14 cellular contexts compared by ENCODE assay signal in genomic region chr6:126955621-126956020, GRCh38.
DNase-seq lines count a peak whose midpoint lies in the region; ATAC-seq lines count a peak whose summit lies in the region.
"Had no signal": no experiment of that assay in that cellular context is flagged by ENCODE, and none has a peak within 500 bp of the region (broad histone marks: within the 10 kb centered on the region; RNA-seq: fewer than 3 reads in every experiment).

No MANE protein-coding gene starts in this region.

- H3K36me3 Mint-ChIP-seq in activated T-cell treated with anti-CD3 and anti-CD28 coated beads, Interleukin-2, amount 50 U/mL, for 4 hours (ENCODE audit: insufficient read depth) = no peaks in the 10 kb centered on the region
- H3K36me3 Mint-ChIP-seq: CD4-positive, CD25-positive, alpha-beta regulatory T cell had no signal

- ATAC-seq in activated T-cell treated with anti-CD3 and anti-CD28 coated beads, Interleukin-2, amount 50 U/mL, for 4 hours = no peak
- ATAC-seq in stimulated activated naive CD8-positive, alpha-beta T cell treated with anti-CD3 and anti-CD28 coated beads, Interleukin-15, Interleukin-2, amounts not matched to agents 100 U/mL and 50 U/mL, for 24 hours = no peak

- H3K4me3 Mint-ChIP-seq in activated T-cell treated with anti-CD3 and anti-CD28 coated beads, Interleukin-2, amount 50 U/mL, for 4 hours = no peak overlapping the region
- H3K4me3 Mint-ChIP-seq: CD4-positive, CD25-positive, alpha-beta regulatory T cell; HFFc6 had no signal

- no peaks in the 10 kb centered on the region for H3K9me3 Mint-ChIP-seq in activated T-cell treated with anti-CD3 and anti-CD28 coated beads, Interleukin-2, amount 50 U/mL, for 4 hours
- H3K9me3 Mint-ChIP-seq: HFFc6 had no signal

- no peaks in the 10 kb centered on the region for H3K4me1 Mint-ChIP-seq in activated T-cell treated with anti-CD3 and anti-CD28 coated beads, Interleukin-2, amount 50 U/mL, for 4 hours (ENCODE audit: low read depth)
- H3K4me1 Mint-ChIP-seq: CD4-positive, CD25-positive, alpha-beta regulatory T cell had no signal

- DNase-seq in NCI-H510A treated with DMSO at 0.1 percent for 48 hours (lab: John Stamatoyannopoulos, UW) (peak; percentile 23), NCI-H510A (lab: John Stamatoyannopoulos, UW) (no peak), NCI-H69 (lab: John Stamatoyannopoulos, UW) (peak; percentile 59), T47D (ENCODE audit: low read depth in 1 of 2, low spot score in 1 of 2) (peak; percentile 4 to 86), left kidney (ENCODE audit: low read depth, low spot score) (peak; percentile 6)
- no peak for DNase-seq in activated T-cell treated with anti-CD3 and anti-CD28 coated beads, Interleukin-2, amount 50 U/mL, for 4 hours
- DNase-seq in activated CD8-positive, alpha-beta memory T cell treated with anti-CD3 and anti-CD28 coated beads for 24 hours = no peak
- DNase-seq in stimulated activated naive CD8-positive, alpha-beta T cell treated with anti-CD3 and anti-CD28 coated beads, Interleukin-15, Interleukin-2, amounts not matched to agents 100 U/mL and 50 U/mL, for 24 hours = no peak
- DNase-seq: BE2C; Caco-2; CD4-positive, CD25-positive, alpha-beta regulatory T cell; HFFc6; NCI-H1436 treated with DMSO at 0.1 percent for 48 hours; NCI-H2029 had no signal

- in situ Hi-C loops in T47D (cut with HindIII; ENCODE audit: low pct_unique_long_range_greater_than_20kb, low sequenced_read_pairs) = no loop called here

- no peaks in the 10 kb centered on the region for H3K27me3 Mint-ChIP-seq in activated T-cell treated with anti-CD3 and anti-CD28 coated beads, Interleukin-2, amount 50 U/mL, for 4 hours (ENCODE audit: low read depth)

Comparison
In these comparisons a context has a peak if more than half of its experiments do, and no peak if none do; other contexts are left out.
1. DNase-seq: peak in NCI-H510A treated with DMSO at 0.1 percent for 48 hours (single experiment), NCI-H69 (single experiment), T47D (2 of 2) and left kidney (single experiment); none in NCI-H510A (single experiment), activated T-cell treated with anti-CD3 and anti-CD28 coated beads, Interleukin-2, amount 50 U/mL, for 4 hours (single experiment), activated CD8-positive, alpha-beta memory T cell treated with anti-CD3 and anti-CD28 coated beads for 24 hours (single experiment) and stimulated activated naive CD8-positive, alpha-beta T cell treated with anti-CD3 and anti-CD28 coated beads, Interleukin-15, Interleukin-2, amounts not matched to agents 100 U/mL and 50 U/mL, for 24 hours (single experiment).